ENCODE assay signal across 20 cellular contexts in genomic region chr16:17162560-17162959, GRCh38.
A peak's percentile ranks its signal among the peaks of the same experiment; 100 is the strongest.
DNase-seq lines count a peak whose midpoint lies in the region; ATAC-seq and TF ChIP-seq lines count a peak whose summit lies in the region.
"Had no signal": no experiment of that assay in that cellular context is flagged by ENCODE, and none has a peak within 500 bp of the region (broad histone marks: within the 10 kb centered on the region; RNA-seq: fewer than 3 reads in every experiment).

No MANE protein-coding gene starts in this region.

- H3K9me3 ChIP-seq in adipocyte (ENCODE audit: control insufficient read depth, low read length) (no peaks in the 10 kb centered on the region), neuronal stem cell (replicated peaks in 1 of 2; ENCODE audit: control insufficient read depth in 2 of 2, insufficient read depth in 1 of 2, low read depth in 1 of 2, low read length in 2 of 2) (peaks cover 0 to under 1% of the 10 kb centered on the region in 2 donors), mammary epithelial cell (replicated peaks; ENCODE audit: insufficient read depth, low read length) (peaks cover 3% of the 10 kb centered on the region)

- H3K9me2 ChIP-seq in GM23338 (ENCODE audit: insufficient read depth) = no peaks in the 10 kb centered on the region

- peaks cover 26% of the 10 kb centered on the region for H3K4me1 Mint-ChIP-seq in GM23338

- WGBS in neuronal stem cell (ENCODE audit: extremely low coverage in 2 of 2, insufficient read length in 2 of 2, insufficient replicate concordance in 1 of 2), 2 donors = no CpG with 5 or more reads among the region's 3 CpGs
- 95% methylated on average over 3 of the region's 3 CpGs for WGBS in mammary epithelial cell (ENCODE audit: low coverage, missing lambda C conversion rate)

- TF ChIP-seq CTCF in GM23338 (conservative IDR thresholded peaks at IDR 0.05; ENCODE audit: low read depth in 2 of 2) (no peak), mammary epithelial cell (conservative IDR thresholded peaks at IDR 0.05 in 1 of 2, IDR thresholded peaks at IDR 0.05 in 1 of 2; ENCODE audit: extremely low read depth in 1 of 2, insufficient read depth in 1 of 2, low read depth in 1 of 2, low read length in 2 of 2) (no peak)

- no peak overlapping the region for H2BK15ac ChIP-seq in neuronal stem cell (ENCODE audit: low read length)

- no peaks in the 10 kb centered on the region for H3K9me3 Mint-ChIP-seq in GM23338
- H3K9me3 Mint-ChIP-seq: CD4-positive, alpha-beta T cell had no signal

- no peak overlapping the region for H3K18ac ChIP-seq in neuronal stem cell (ENCODE audit: low read length)

- no peak overlapping the region for H3K27ac ChIP-seq in GM23338 (ENCODE audit: low read depth)
- H3K27ac ChIP-seq in neuronal stem cell (replicated peaks; ENCODE audit: low read length) = peak overlapping the region; percentile 100
- H3K27ac ChIP-seq in mammary epithelial cell (ENCODE audit: insufficient read depth, low read depth, low read length) = no peak overlapping the region

- H3K36me3 Mint-ChIP-seq in GM23338 (ENCODE audit: low read depth) = peaks cover 6% of the 10 kb centered on the region; the same call in 1 of the 3 replicates

- no TSS peak for BruUV-seq in mammary epithelial cell (replicated peaks; lab: Mats Ljungman, UMichigan)

- peak overlapping the region; percentile 80; the same call in 1 of the 2 replicates for H3K4me2 ChIP-seq in GM23338
- H3K4me2 ChIP-seq in neuronal stem cell (ENCODE audit: insufficient read depth, low read length, poor library complexity, severe bottlenecking) = no peak overlapping the region
- H3K4me2 ChIP-seq in mammary epithelial cell (ENCODE audit: insufficient read depth, low read depth, low read length) = no peak overlapping the region

- 0 out of 2 replicates have a peak, but pooled peaks cover 3% of the 10 kb centered on the region for H3F3A ChIP-seq in GM23338 (replicated peaks; ENCODE audit: low read depth)

- no peak overlapping the region for H3K4me3 ChIP-seq in GM23338
- H3K4me3 ChIP-seq in adipocyte (ENCODE audit: low read length) = no peak overlapping the region
- H3K4me3 ChIP-seq in neuronal stem cell (ENCODE audit: low read length in 2 of 2) = no peak overlapping the region
- no peak overlapping the region for H3K4me3 ChIP-seq in mammary epithelial cell (replicated peaks in 1 of 3; ENCODE audit: insufficient read depth in 1 of 3, low read depth in 2 of 3, low read length in 3 of 3)

- H3K4me1 ChIP-seq in GM23338 (ENCODE audit: insufficient read depth) (peaks cover 30% of the 10 kb centered on the region), adipocyte (ENCODE audit: control insufficient read depth, insufficient read depth, low read length) (peaks cover 13% of the 10 kb centered on the region), neuronal stem cell (ENCODE audit: control insufficient read depth in 2 of 2, insufficient read depth in 1 of 2, low read depth in 1 of 2, low read length in 2 of 2) (peaks cover 31 to 42% of the 10 kb centered on the region in 2 donors), mammary epithelial cell (ENCODE audit: insufficient read depth, low read length) (no peaks in the 10 kb centered on the region)

- H3K36me3 ChIP-seq in GM23338 (ENCODE audit: insufficient read depth) (no peaks in the 10 kb centered on the region), adipocyte (ENCODE audit: control insufficient read depth, insufficient read depth, low read length, severe bottlenecking) (peaks cover 14% of the 10 kb centered on the region), neuronal stem cell (replicated peaks in 1 of 2; ENCODE audit: control insufficient read depth in 2 of 2, insufficient read depth in 2 of 2, low read length in 2 of 2) (no peaks in the 10 kb centered on the region), mammary epithelial cell (ENCODE audit: insufficient read depth, low read length) (no peaks in the 10 kb centered on the region)

- intact Hi-C loops in mammary epithelial cell (cut with micrococcal nuclease) = no loop called here

- no peak overlapping the region for H3K4ac ChIP-seq in neuronal stem cell (ENCODE audit: low read length)

- no peak overlapping the region for H4K8ac ChIP-seq in neuronal stem cell (ENCODE audit: low read depth, low read length)

- H3K79me2 ChIP-seq in GM23338 (replicated peaks; ENCODE audit: insufficient read depth) (no peaks in the 10 kb centered on the region), mammary epithelial cell (ENCODE audit: insufficient read depth, low read length) (no peaks in the 10 kb centered on the region)

- no peak overlapping the region for H2BK12ac ChIP-seq in neuronal stem cell (ENCODE audit: low read length)

- CTCF ChIA-PET in mammary epithelial cell (lab: Charles Lee; ENCODE audit: low non-redundant PET) = no interaction called here

- H3K23ac ChIP-seq in neuronal stem cell (ENCODE audit: low read depth, low read length, poor library complexity) = no peak overlapping the region

- no peak for ATAC-seq in GM23338
- ATAC-seq: HCT116, PC-3 had no signal

- H3K27ac Mint-ChIP-seq in GM23338 = no peak overlapping the region
- H3K27ac Mint-ChIP-seq: B cell; CD4-positive, alpha-beta T cell had no signal

- dilution Hi-C loops in mammary epithelial cell (cut with HindIII; ENCODE audit: low sequenced_read_pairs) = no loop called here

- H3K27me3 Mint-ChIP-seq in GM23338 (ENCODE audit: insufficient read depth, low read depth, poor library complexity) = peaks cover 2% of the 10 kb centered on the region
- H3K27me3 Mint-ChIP-seq: B cell; CD4-positive, alpha-beta T cell had no signal

- H3K9ac ChIP-seq in adipocyte (ENCODE audit: low read length) (no peak overlapping the region), neuronal stem cell (ENCODE audit: low read depth, low read length, poor library complexity) (no peak overlapping the region), mammary epithelial cell (ENCODE audit: insufficient read depth, low read length) (no peak overlapping the region)

- H3K27me3 ChIP-seq in GM23338 (ENCODE audit: insufficient read depth) (no peaks in the 10 kb centered on the region), adipocyte (replicated peaks; ENCODE audit: control insufficient read depth, insufficient read depth, low read length) (no peaks in the 10 kb centered on the region), neuronal stem cell (ENCODE audit: control insufficient read depth in 3 of 3, insufficient read depth in 3 of 3, low read depth in 1 of 3, low read length in 3 of 3) (peaks cover 0 to 18% (median 0%) of the 10 kb centered on the region in 3 experiments), mammary epithelial cell (ENCODE audit: insufficient read depth, low read length) (no peaks in the 10 kb centered on the region)

- H2AFZ ChIP-seq in GM23338 (no peak overlapping the region), neuronal stem cell (ENCODE audit: low read length) (no peak overlapping the region), mammary epithelial cell (ENCODE audit: low read depth, low read length) (no peak overlapping the region)

- no peak overlapping the region for H3K4me3 Mint-ChIP-seq in GM23338
- H3K4me3 Mint-ChIP-seq: B cell; CD4-positive, alpha-beta T cell had no signal

- peak; percentile 29 to 38 for DNase-seq in AML-193 (lab: John Stamatoyannopoulos, UW)
- DNase-seq in GM23338 (ENCODE audit: low spot score) = no peak
- peak; percentile 57 for DNase-seq in adipocyte (ENCODE audit: low read depth)
- DNase-seq in neuronal stem cell (ENCODE audit: low spot score) = no peak
- no peak for DNase-seq in UCSD-AML1 (lab: John Stamatoyannopoulos, UW; ENCODE audit: unreplicated experiment)
- DNase-seq in glomerular visceral epithelial cell (ENCODE audit: extremely low spot score) = no peak
- DNase-seq in stimulated activated CD8-positive, alpha-beta memory T cell treated with anti-CD3 and anti-CD28 coated beads, Interleukin-4, amount 100 ng/mL, for 48 hours = no peak
- no peak for DNase-seq in mammary epithelial cell
- DNase-seq: CD4-positive, alpha-beta T cell; DMS53; GOT3; MM.1S; NCI-H1105 treated with DMSO at 0.1 percent for 48 hours; NCI-H1694; NCI-H2081 treated with DMSO at 0.1 percent for 48 hours; PC-3; RPMI8226; SHP77 treated with DMSO at 0.1 percent for 48 hours had no signal

- no peak overlapping the region for H4K91ac ChIP-seq in neuronal stem cell (ENCODE audit: low read depth, low read length, poor library complexity)

- no peak overlapping the region for H3K14ac ChIP-seq in neuronal stem cell (ENCODE audit: low read length)

- H2BK5ac ChIP-seq in neuronal stem cell (ENCODE audit: low read length) = no peak overlapping the region

- 0 out of 2 replicates have a peak, but pooled peaks cover 9% of the 10 kb centered on the region for H4K20me1 ChIP-seq in GM23338 (replicated peaks; ENCODE audit: insufficient read depth)
- H4K20me1 ChIP-seq in mammary epithelial cell (ENCODE audit: insufficient read depth, low read length) = no peaks in the 10 kb centered on the region

- in situ Hi-C loops in mammary epithelial cell (cut with MboI; ENCODE audit: low sequenced_read_pairs in 2 of 2) = no loop called here

- no peak overlapping the region for H2BK120ac ChIP-seq in neuronal stem cell (ENCODE audit: low read depth, low read length)

- no peak overlapping the region for H2AK5ac ChIP-seq in neuronal stem cell (ENCODE audit: low read depth, low read length)

- peaks cover 2% of the 10 kb centered on the region for H3K79me1 ChIP-seq in neuronal stem cell (ENCODE audit: low read depth, low read length)

Comparison
In these comparisons a context has a peak if more than half of its experiments do, and no peak if none do; other contexts are left out.
1. DNase-seq: peak in AML-193 (2 of 2) and adipocyte (single experiment); none in GM23338 (single experiment), neuronal stem cell (single experiment), UCSD-AML1 (single experiment), glomerular visceral epithelial cell (single experiment), stimulated activated CD8-positive, alpha-beta memory T cell treated with anti-CD3 and anti-CD28 coated beads, Interleukin-4, amount 100 ng/mL, for 48 hours (single experiment) and mammary epithelial cell (single experiment).